In genomic region chr1:11733351-11733750, GRCh38 we compare ENCODE assay signal across 1 cellular context.
TF ChIP-seq lines count a peak whose summit lies in the region.

No MANE protein-coding gene starts in this region.

TF ChIP-seq in HCT116, 20 proteins besides CTCF, POLR2A, EP300 and RAD21 (continued from another document):
- TF ChIP-seq, protein P1, sequence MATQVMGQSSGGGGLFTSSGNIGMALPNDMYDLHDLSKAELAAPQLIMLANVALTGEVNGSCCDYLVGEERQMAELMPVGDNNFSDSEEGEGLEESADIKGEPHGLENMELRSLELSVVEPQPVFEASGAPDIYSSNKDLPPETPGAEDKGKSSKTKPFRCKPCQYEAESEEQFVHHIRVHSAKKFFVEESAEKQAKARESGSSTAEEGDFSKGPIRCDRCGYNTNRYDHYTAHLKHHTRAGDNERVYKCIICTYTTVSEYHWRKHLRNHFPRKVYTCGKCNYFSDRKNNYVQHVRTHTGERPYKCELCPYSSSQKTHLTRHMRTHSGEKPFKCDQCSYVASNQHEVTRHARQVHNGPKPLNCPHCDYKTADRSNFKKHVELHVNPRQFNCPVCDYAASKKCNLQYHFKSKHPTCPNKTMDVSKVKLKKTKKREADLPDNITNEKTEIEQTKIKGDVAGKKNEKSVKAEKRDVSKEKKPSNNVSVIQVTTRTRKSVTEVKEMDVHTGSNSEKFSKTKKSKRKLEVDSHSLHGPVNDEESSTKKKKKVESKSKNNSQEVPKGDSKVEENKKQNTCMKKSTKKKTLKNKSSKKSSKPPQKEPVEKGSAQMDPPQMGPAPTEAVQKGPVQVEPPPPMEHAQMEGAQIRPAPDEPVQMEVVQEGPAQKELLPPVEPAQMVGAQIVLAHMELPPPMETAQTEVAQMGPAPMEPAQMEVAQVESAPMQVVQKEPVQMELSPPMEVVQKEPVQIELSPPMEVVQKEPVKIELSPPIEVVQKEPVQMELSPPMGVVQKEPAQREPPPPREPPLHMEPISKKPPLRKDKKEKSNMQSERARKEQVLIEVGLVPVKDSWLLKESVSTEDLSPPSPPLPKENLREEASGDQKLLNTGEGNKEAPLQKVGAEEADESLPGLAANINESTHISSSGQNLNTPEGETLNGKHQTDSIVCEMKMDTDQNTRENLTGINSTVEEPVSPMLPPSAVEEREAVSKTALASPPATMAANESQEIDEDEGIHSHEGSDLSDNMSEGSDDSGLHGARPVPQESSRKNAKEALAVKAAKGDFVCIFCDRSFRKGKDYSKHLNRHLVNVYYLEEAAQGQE (IDR thresholded peaks at IDR 0.05; ENCODE audit: low read depth): no peak
